ENCODE assay signal across 18 cellular contexts in the genomic region with DNA sequence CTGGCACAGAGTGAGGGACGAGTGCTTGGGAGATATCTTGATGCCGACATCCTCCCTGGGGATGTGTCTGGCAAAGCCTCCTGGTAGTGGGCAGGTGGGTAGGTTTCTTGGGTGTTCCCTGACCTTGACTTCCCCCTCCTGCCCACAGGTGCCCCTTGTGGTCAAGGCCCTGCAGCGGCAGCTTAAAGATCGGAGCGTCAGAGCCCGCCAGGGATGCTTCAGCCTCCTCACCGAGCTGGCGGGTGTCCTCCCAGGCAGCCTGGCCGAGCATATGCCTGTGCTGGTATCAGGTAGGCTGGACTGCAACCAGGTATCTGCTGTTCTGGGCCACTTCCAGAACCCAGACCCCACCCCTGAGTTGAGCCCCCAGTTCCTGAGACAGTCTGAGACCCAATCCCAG. TPM values are rescaled to one million over a fixed set of nuclear protein-coding genes. Genes with fewer than 3 reads are reported as not detected.
DNase-seq lines count a peak whose midpoint lies in the region; TF ChIP-seq lines count a peak whose summit lies in the region.
"Had no signal": no experiment of that assay in that cellular context is flagged by ENCODE, and none has a peak within 500 bp of the region (broad histone marks: within the 10 kb centered on the region; RNA-seq: fewer than 3 reads in every experiment).

No MANE protein-coding gene starts in this region.

- TF ChIP-seq CTCF in GM12865 (IDR thresholded peaks at IDR 0.05; ENCODE audit: insufficient read depth, low read depth, low read length, missing control alignments) (peak; percentile 7), OCI-LY7 (conservative IDR thresholded peaks at IDR 0.05; ENCODE audit: low read length) (peak; percentile 47; the same call in 1 of the 2 replicates)

- intact Hi-C loops in OCI-LY7 (cut with micrococcal nuclease; ENCODE audit: unreplicated experiment) = no loop called here

- H3K79me2 ChIP-seq in OCI-LY7 (ENCODE audit: insufficient read depth, low read depth, low read length) = no peaks in the 10 kb centered on the region

- H3K27me3 ChIP-seq in skeletal muscle tissue (ENCODE audit: control insufficient read depth in 3 of 3, insufficient read depth in 3 of 3, low read length in 3 of 3) = no peaks in the 10 kb centered on the region

- H3K4me2 ChIP-seq in OCI-LY7 (ENCODE audit: low read length) = no peak overlapping the region

- DNase-seq in GM12865 (ENCODE audit: low read depth) = no peak
- no peak for DNase-seq in OCI-LY7 (ENCODE audit: low spot score)
- peak; percentile 32 for DNase-seq in cerebellum (ENCODE audit: low spot score)
- no peak for DNase-seq in stimulated activated CD8-positive, alpha-beta memory T cell treated with anti-CD3 and anti-CD28 coated beads, Interleukin-4, amount 100 ng/mL, for 48 hours
- DNase-seq in retina = no peak
- DNase-seq in CD1c-positive myeloid dendritic cell (ENCODE audit: extremely low spot score) = no peak
- DNase-seq: CD4-positive, alpha-beta T cell; DMS53; KBM-7; MV-4-11; NCI-H1417 treated with DMSO at 0.1 percent for 48 hours; NCI-H2029; NCI-H2171 treated with DMSO at 0.1 percent for 48 hours; NCI-H774; SW 1271 had no signal

- POLR2A ChIA-PET in OCI-LY7 (lab: Charles Lee) = no interaction called here

- H3K9me3 ChIP-seq in OCI-LY7 (ENCODE audit: low read length) = no peaks in the 10 kb centered on the region
- no peaks in the 10 kb centered on the region for H3K9me3 ChIP-seq in skeletal muscle tissue (ENCODE audit: control insufficient read depth in 3 of 3, low read length in 3 of 3)

- H4K20me1 ChIP-seq in OCI-LY7 (ENCODE audit: insufficient read depth, low read length) = no peaks in the 10 kb centered on the region

- H2AFZ ChIP-seq in OCI-LY7 (ENCODE audit: low read length) = no peak overlapping the region

- H3K36me3 ChIP-seq in OCI-LY7 (ENCODE audit: insufficient read depth, low read length) = peaks cover 21% of the 10 kb centered on the region; the same call in 1 of the 2 replicates
- peaks cover 75 to 85% (median 77%) of the 10 kb centered on the region in 3 donors for H3K36me3 ChIP-seq in skeletal muscle tissue (ENCODE audit: control insufficient read depth in 3 of 3, insufficient read depth in 3 of 3, low read length in 3 of 3)

- CTCF ChIA-PET in OCI-LY7 (lab: Charles Lee; ENCODE audit: unreplicated experiment) = no interaction called here

- no peak overlapping the region for H3K9ac ChIP-seq in skeletal muscle tissue (ENCODE audit: low read depth in 1 of 3, low read length in 3 of 3)

- H3K4me3 ChIP-seq in GM12865 (ENCODE audit: low read depth, low read length) (no peak overlapping the region), OCI-LY7 (ENCODE audit: low read depth, low read length, poor library complexity, severe bottlenecking) (no peak overlapping the region), skeletal muscle tissue (ENCODE audit: low read length in 3 of 3) (no peak overlapping the region)

- no TSS peak for BruUV-seq in OCI-LY7 (replicated peaks; lab: Mats Ljungman, UMichigan)

- no peak overlapping the region for H3K27ac ChIP-seq in OCI-LY7 (ENCODE audit: low read depth, low read length, poor library complexity, severe bottlenecking)
- peak overlapping the region; percentile 16 for H3K27ac ChIP-seq in skeletal muscle tissue (ENCODE audit: low read depth, low read length)

- H3K4me1 ChIP-seq in OCI-LY7 (ENCODE audit: insufficient read depth, low read length, poor library complexity, severe bottlenecking) (peaks cover 13% of the 10 kb centered on the region), skeletal muscle tissue (ENCODE audit: control insufficient read depth in 3 of 3, insufficient read depth in 3 of 3, low read length in 3 of 3) (peaks cover 19 to 54% (median 39%) of the 10 kb centered on the region in 3 donors)

- H3K9me2 ChIP-seq in OCI-LY7 (ENCODE audit: insufficient read depth, low read length) = no peaks in the 10 kb centered on the region

RNA-seq across cellular contexts. Expression of a gene that starts 19.2 kb away (rescaled TPM):
- 8.9 and 11.0 TPM in 2 replicates for total RNA-seq in OCI-LY7 (2014; rRNA removed; shearing (Covaris generic))
- total RNA-seq in OCI-LY7 (2022) (4.0 and 4.1 TPM in 2 replicates), cerebellum (18.2 TPM), skeletal muscle tissue (22.4 TPM)

RNA-seq across cellular contexts. Expression of a gene that starts 25.6 kb away (rescaled TPM):
- 3,339 and 3,717 TPM in 2 replicates for total RNA-seq in OCI-LY7 (2014; rRNA removed; shearing (Covaris generic))
- total RNA-seq in OCI-LY7 (2022) (2,099 and 2,324 TPM in 2 replicates), cerebellum (1,138 TPM), skeletal muscle tissue (1,978 TPM)

RNA-seq across cellular contexts. Expression of a gene that starts 56.7 kb away (rescaled TPM):
- total RNA-seq in OCI-LY7 (2014; rRNA removed; shearing (Covaris generic)) = not detected in 2 replicates
- total RNA-seq in OCI-LY7 (2022) = not detected in 2 replicates
- not detected for total RNA-seq in cerebellum
- under 0.01 TPM for total RNA-seq in skeletal muscle tissue
- total RNA-seq: B cell; CD4-positive, alpha-beta T cell; SK-MEL-5 had no signal
